ENCODE assay signal across 18 cellular contexts in the genomic region with DNA sequence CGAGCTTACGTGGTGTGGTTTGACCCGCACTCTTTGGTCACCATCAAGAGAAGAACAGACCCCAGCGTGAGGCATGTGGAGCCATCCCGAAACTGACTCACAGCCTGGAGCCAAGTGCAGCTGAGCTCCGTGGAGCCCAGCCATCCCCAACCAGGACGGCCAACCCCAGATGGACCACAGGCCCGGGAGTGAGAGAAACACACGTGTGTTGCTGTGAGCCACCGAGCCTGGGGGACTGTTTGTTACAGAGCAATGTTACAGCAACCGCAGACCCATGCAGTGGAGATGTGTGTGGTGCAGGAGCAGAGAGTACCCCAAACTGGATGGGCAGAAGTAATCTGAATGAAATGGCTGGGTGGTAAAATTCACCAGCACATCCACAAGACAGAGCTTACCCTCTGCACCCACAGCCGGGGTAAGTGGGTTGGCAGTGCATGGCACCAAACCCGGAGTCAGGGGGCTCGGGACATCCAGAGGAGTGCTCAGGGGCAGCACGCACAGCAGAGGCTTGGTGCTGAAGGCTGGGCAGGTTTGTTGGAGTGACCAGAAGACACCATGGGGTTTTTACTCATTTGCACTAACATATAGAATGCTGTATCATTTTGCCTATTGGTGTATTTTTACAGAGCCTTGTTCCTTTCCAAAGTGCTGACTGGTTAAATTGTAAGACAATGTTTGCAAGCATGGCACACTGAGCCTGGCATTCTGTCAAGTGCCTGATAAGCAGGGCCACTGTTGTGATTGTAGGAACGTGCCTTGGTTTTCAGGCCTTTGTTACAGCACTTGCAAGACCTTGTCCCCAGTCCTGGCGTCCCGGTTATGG.
DNase-seq lines count a peak whose midpoint lies in the region; ATAC-seq and TF ChIP-seq lines count a peak whose summit lies in the region.
"Had no signal": no experiment of that assay in that cellular context is flagged by ENCODE, and none has a peak within 500 bp of the region (broad histone marks: within the 10 kb centered on the region; RNA-seq: fewer than 3 reads in every experiment).

No MANE protein-coding gene starts in this region.

- intact Hi-C loops in spleen (cut with DNase I; ENCODE audit: low total_unique reads) = no loop called here

- TF ChIP-seq CTCF in astrocyte of the cerebellum (IDR thresholded peaks at IDR 0.05; ENCODE audit: low read depth, low read length, missing control alignments) (no peak), spleen (IDR thresholded peaks at IDR 0.05 in 8 of 11, conservative IDR thresholded peaks at IDR 0.05 in 3 of 11) (no peak)

- H3K27me3 ChIP-seq in H7 (ENCODE audit: control insufficient read depth, insufficient read depth, low read length) (no peaks in the 10 kb centered on the region), spleen (replicated peaks in 1 of 7) (peaks cover 0 to 34% (median 0%) of the 10 kb centered on the region in 7 donors)

- WGBS in spleen, 5 donors = 88 to 92% (median 90%) methylated on average over 15 to 18 of the region's 18 CpGs

- H3K36me3 ChIP-seq in H7 (replicated peaks; ENCODE audit: control insufficient read depth, insufficient read depth, low read length) = no peaks in the 10 kb centered on the region
- H3K36me3 ChIP-seq in spleen = no peaks in the 10 kb centered on the region
- H3K36me3 ChIP-seq: HAP-1, tibial artery had no signal

- DNase-seq in H7 (peak; percentile 30), astrocyte of the cerebellum (ENCODE audit: low read depth) (peak; percentile 55), left lobe of liver (ENCODE audit: low spot score) (no peak), spleen (peak; percentile 68), cerebellum (ENCODE audit: low spot score) (no peak), NCI-H187 treated with DMSO at 0.1 percent for 48 hours (lab: John Stamatoyannopoulos, UW) (no peak)
- DNase-seq in stimulated activated CD4-positive, alpha-beta T cell treated with anti-CD3 and anti-CD28 coated beads, Interleukin-4, amount 100 ng/mL, for 1 hour = no peak
- DNase-seq: activated naive CD8-positive, alpha-beta T cell treated with anti-CD3 and anti-CD28 coated beads for 36 hours; activated T-cell treated with anti-CD3 and anti-CD28 coated beads, Interleukin-2, amount 50 U/mL, for 4 hours; hippocampal formation; NCI-H1105; NCI-H2081; stimulated activated naive B cell treated with anti-CD40 and anti-IgM and Interleukin-4, amounts not matched to agents 10 μg/mL and 1 μg/mL and 100 μg/mL, for 72 hours; T1000 had no signal

- ATAC-seq in left lobe of liver = peak; percentile 39
- ATAC-seq: activated T-cell treated with anti-CD3 and anti-CD28 coated beads, Interleukin-2, amount 50 U/mL, for 4 hours; naive thymus-derived CD8-positive, alpha-beta T cell; stimulated activated naive B cell treated with anti-CD40 and anti-IgM and Interleukin-4, amounts not matched to agents 10 μg/mL and 1 μg/mL and 100 μg/mL, for 72 hours had no signal

- in situ Hi-C loops in astrocyte of the cerebellum (cut with HindIII; ENCODE audit: low sequenced_read_pairs) = no loop called here

- H3K9me3 ChIP-seq in spleen = no peaks in the 10 kb centered on the region
- H3K9me3 ChIP-seq: HAP-1, tibial artery had no signal

- H3K27ac ChIP-seq in spleen = no peak overlapping the region
- H3K27ac ChIP-seq: parathyroid adenoma, tibial artery had no signal

- no peak for TF ChIP-seq POLR2A in spleen (IDR thresholded peaks at IDR 0.05)

- H3K4me3 ChIP-seq in H7 (ENCODE audit: insufficient read depth, low read depth, low read length) (no peak overlapping the region), astrocyte of the cerebellum (ENCODE audit: low read depth, low read length) (no peak overlapping the region), spleen (no peak overlapping the region)
- H3K4me3 ChIP-seq: HAP-1, tibial artery had no signal

- no peaks in the 10 kb centered on the region for H3K4me1 ChIP-seq in spleen
- H3K4me1 ChIP-seq: HAP-1, parathyroid adenoma, tibial artery had no signal

Comparison
In these comparisons a context has a peak if more than half of its experiments do, and no peak if none do; other contexts are left out.
1. DNase-seq: peak in H7 (single experiment), astrocyte of the cerebellum (single experiment) and spleen (single experiment); none in left lobe of liver (single experiment), stimulated activated CD4-positive, alpha-beta T cell treated with anti-CD3 and anti-CD28 coated beads, Interleukin-4, amount 100 ng/mL, for 1 hour (single experiment), cerebellum (single experiment) and NCI-H187 treated with DMSO at 0.1 percent for 48 hours (single experiment).